In the genomic region with DNA sequence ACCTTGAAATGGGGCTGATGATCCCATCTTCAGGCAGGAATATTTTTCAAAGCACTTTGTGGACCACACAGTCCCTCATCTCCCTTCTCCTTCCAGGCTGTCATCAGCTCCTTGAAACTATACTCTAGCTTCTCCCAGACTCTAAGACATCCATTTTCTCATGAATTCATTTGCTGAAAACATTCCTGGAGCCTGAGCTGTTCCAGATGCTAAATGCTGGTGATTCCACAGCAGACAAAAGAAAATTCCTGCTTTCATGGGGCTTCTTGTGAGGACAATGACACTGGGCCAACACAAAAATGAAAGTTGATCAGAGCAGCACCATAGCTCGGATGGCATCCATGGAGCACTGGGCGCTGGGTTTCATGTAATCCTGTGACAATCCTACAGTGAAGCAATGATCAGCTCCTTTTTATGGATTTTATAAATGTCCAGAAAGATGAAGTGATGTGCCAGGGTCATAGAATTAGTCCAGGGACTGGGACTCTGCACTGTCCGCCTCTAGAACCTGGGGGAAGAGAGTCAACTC, we compare ENCODE assay signal across 24 cellular contexts. TPM values are rescaled to one million over a fixed set of nuclear protein-coding genes. Genes with fewer than 3 reads are reported as not detected.
DNase-seq lines count a peak whose midpoint lies in the region; ATAC-seq, FAIRE-seq and TF ChIP-seq lines count a peak whose summit lies in the region.
"Had no signal": no experiment of that assay in that cellular context is flagged by ENCODE, and none has a peak within 500 bp of the region (broad histone marks: within the 10 kb centered on the region; RNA-seq: fewer than 3 reads in every experiment).

No MANE protein-coding gene starts in this region.

- H3K27me3 ChIP-seq in esophagus muscularis mucosa, result no peaks in the 10 kb centered on the region
- H3K27me3 ChIP-seq in osteoblast (ENCODE audit: insufficient read depth, low read length), result no peaks in the 10 kb centered on the region
- H3K27me3 ChIP-seq in small intestine (ENCODE audit: control insufficient read depth in 2 of 2, insufficient read depth in 2 of 2, low read length in 2 of 2), result peaks cover 0 to 2% of the 10 kb centered on the region in 2 donors
- H3K27me3 ChIP-seq: adrenal gland, vagina had no signal

- intact Hi-C loops in esophagus muscularis mucosa (cut with DNase I), result no loop called here

- H2AFZ ChIP-seq in osteoblast (ENCODE audit: low read length), result peak overlapping the region; percentile 66
- H2AFZ ChIP-seq: parathyroid adenoma had no signal

- DNase-seq in AG10803 (ENCODE audit: low read depth) (peak; percentile 81), M059J (ENCODE audit: low read depth) (peak; percentile 27), esophagus muscularis mucosa (ENCODE audit: extremely low spot score) (no peak), osteoblast (ENCODE audit: insufficient read length, low spot score, missing footprints) (peak; percentile 88), OCI-M1 (lab: John Stamatoyannopoulos, UW) (no peak), small intestine (no peak)
- DNase-seq: activated CD4-positive, alpha-beta T cell treated with anti-CD3 and anti-CD28 coated beads, Interleukin-2, amount 50 U/mL, for 1 hour; activated CD8-positive, alpha-beta memory T cell treated with anti-CD3 and anti-CD28 coated beads, Interleukin-2, amount 50 U/mL, for 48 hours; activated effector memory CD4-positive, alpha-beta T cell treated with anti-CD3 and anti-CD28 coated beads, Interleukin-2, amount 50 U/mL, for 16 hours; adrenal gland; GOT3; kidney glomerular epithelial cell; mammary epithelial cell; MM.1S; naive B cell; NCI-H1436 treated with DMSO at 0.1 percent for 48 hours; stimulated activated CD4-positive, alpha-beta T cell treated with anti-CD3 and anti-CD28 coated beads, Interleukin-4, amount 100 ng/mL, for 1 hour; T-helper 17 cell had no signal

- ATAC-seq in HG02970 (IDR thresholded peaks at IDR 0.05; ENCODE audit: low FRiP score, unreplicated experiment) (no peak), GM18870 (IDR thresholded peaks at IDR 0.05; ENCODE audit: unreplicated experiment) (no peak)
- ATAC-seq: HepG2, T-helper 17 cell had no signal

- no peak for TF ChIP-seq CTCF in AG10803 (conservative IDR thresholded peaks at IDR 0.05; ENCODE audit: low read length)
- no peak for TF ChIP-seq CTCF in esophagus muscularis mucosa (IDR thresholded peaks at IDR 0.05)
- TF ChIP-seq CTCF in osteoblast (IDR thresholded peaks at IDR 0.05; ENCODE audit: extremely low read depth, low read depth, low read length), result no peak

- TF ChIP-seq EP300 in esophagus muscularis mucosa (IDR thresholded peaks at IDR 0.05), result no peak

- H4K20me1 ChIP-seq in osteoblast (ENCODE audit: insufficient read depth, low read length), result no peaks in the 10 kb centered on the region

- H3K27ac ChIP-seq in esophagus muscularis mucosa (replicated peaks in 1 of 4), result peak overlapping the region; percentile 6 to 73 (median 61)
- peak overlapping the region; percentile 28 for H3K27ac ChIP-seq in osteoblast (ENCODE audit: low read depth, low read length)
- no peak overlapping the region for H3K27ac ChIP-seq in small intestine (ENCODE audit: low read depth in 1 of 2, low read length in 1 of 2)
- H3K27ac ChIP-seq: parathyroid adenoma, vagina, VCaP had no signal

- H3K4me3 ChIP-seq in AG10803 (ENCODE audit: low read length), result no peak overlapping the region
- H3K4me3 ChIP-seq in esophagus muscularis mucosa, result no peak overlapping the region
- H3K4me3 ChIP-seq in osteoblast (ENCODE audit: insufficient read depth, low read length), result no peak overlapping the region
- H3K4me3 ChIP-seq in small intestine (ENCODE audit: low read depth in 1 of 2, low read length in 2 of 2), result no peak overlapping the region
- H3K4me3 ChIP-seq: adrenal gland, vagina had no signal

- no peaks in the 10 kb centered on the region for H3K9me3 ChIP-seq in esophagus muscularis mucosa
- no peaks in the 10 kb centered on the region for H3K9me3 ChIP-seq in osteoblast (ENCODE audit: low read depth, low read length)
- H3K9me3 ChIP-seq in small intestine (ENCODE audit: control insufficient read depth, low read depth), result no peaks in the 10 kb centered on the region
- H3K9me3 ChIP-seq: adrenal gland, vagina had no signal

- TF ChIP-seq POLR2A in esophagus muscularis mucosa (IDR thresholded peaks at IDR 0.05; ENCODE audit: low read depth), result no peak

- H3K79me2 ChIP-seq in osteoblast (ENCODE audit: insufficient read depth, low read length), result no peaks in the 10 kb centered on the region
- H3K79me2 ChIP-seq: parathyroid adenoma had no signal

- no peak for FAIRE-seq in small intestine (lab: Jason Lieb, UNC)
- FAIRE-seq: HepG2 had no signal

- 79% methylated on average over 3 of the region's 3 CpGs for WGBS in esophagus muscularis mucosa
- WGBS in small intestine, 3 donors, result 91 to 94% (median 92%) methylated on average over 3 of the region's 3 CpGs

- H3K36me3 ChIP-seq in esophagus muscularis mucosa (no peaks in the 10 kb centered on the region), osteoblast (ENCODE audit: insufficient read depth, low read length) (no peaks in the 10 kb centered on the region), small intestine (ENCODE audit: control insufficient read depth in 2 of 2, insufficient read depth in 2 of 2, low read length in 2 of 2) (no peaks in the 10 kb centered on the region)
- H3K36me3 ChIP-seq: adrenal gland, vagina had no signal

- H3K4me1 ChIP-seq in esophagus muscularis mucosa (peaks cover 0 to 38% (median 34%) of the 10 kb centered on the region in 4 donors), osteoblast (ENCODE audit: insufficient read depth, low read length) (peaks cover 7% of the 10 kb centered on the region), small intestine (ENCODE audit: control insufficient read depth in 2 of 2, insufficient read depth in 1 of 2, low read depth in 1 of 2, low read length in 1 of 2) (no peaks in the 10 kb centered on the region)
- H3K4me1 ChIP-seq: adrenal gland, parathyroid adenoma had no signal

- peak overlapping the region; percentile 2 for H3K4me2 ChIP-seq in osteoblast (ENCODE audit: insufficient read depth, low read length)

RNA-seq across cellular contexts. Expression of a gene that starts 47.4 kb away (rescaled TPM):
- 8.4 and 24.6 TPM in 2 replicates for total RNA-seq in M059J (2014; rRNA removed; shearing (Covaris generic))
- 10 to 100 TPM; 36.6 to 57.7 (median 43.5) TPM for total RNA-seq in esophagus muscularis mucosa
- 24.2 and 28.6 TPM in 2 replicates for total RNA-seq in osteoblast
- polyA plus RNA-seq in small intestine, result 10 to 100 TPM; 17.3 to 39.8 (median 29.9) TPM

Comparison
In these comparisons a context has a peak if more than half of its experiments do, and no peak if none do; other contexts are left out.
1. DNase-seq: peak in AG10803 (single experiment), M059J (single experiment) and osteoblast (single experiment); none in esophagus muscularis mucosa (single experiment), OCI-M1 (single experiment) and small intestine (single experiment).
2. H3K27ac ChIP-seq: peak in esophagus muscularis mucosa (4 of 4) and osteoblast (single experiment); none in small intestine (0 of 2).